ENCODE assay signal across 8 cellular contexts in the genomic region with DNA sequence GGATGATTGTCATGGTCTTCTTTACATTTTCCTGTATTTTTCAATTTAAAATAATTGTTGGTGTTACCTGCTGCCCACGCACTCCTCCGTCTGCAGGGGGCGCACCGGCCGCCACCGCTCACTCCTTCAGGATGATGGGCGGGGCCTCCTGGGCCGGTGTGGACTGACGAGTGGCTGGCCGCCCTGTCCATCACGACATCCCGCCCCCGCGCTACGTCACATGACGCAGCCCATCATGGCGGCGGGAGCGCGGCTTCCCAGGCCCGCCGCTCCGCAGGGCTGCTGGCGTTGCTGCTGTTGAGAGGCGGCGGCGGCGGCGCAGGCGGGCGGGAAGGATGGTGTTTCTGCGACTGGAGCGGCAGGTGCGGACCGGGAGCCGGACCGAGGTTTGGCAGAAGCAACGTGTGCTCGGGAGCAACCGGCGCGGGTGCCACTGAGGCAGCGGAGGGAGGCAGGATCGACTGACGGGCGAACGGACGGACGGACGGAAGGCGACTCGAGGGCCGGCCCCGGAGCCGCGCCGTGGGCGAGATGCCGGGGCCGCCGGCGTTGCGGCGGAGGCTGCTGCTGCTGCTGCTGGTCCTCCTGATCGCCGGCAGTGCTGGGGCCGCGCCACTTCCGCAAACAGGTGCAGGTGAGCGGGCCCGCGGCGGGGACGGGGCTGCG. TPM values are rescaled to one million over a fixed set of nuclear protein-coding genes. Genes with fewer than 3 reads are reported as not detected.
DNase-seq lines count a peak whose midpoint lies in the region; ATAC-seq and TF ChIP-seq lines count a peak whose summit lies in the region.

TSS of gene LMTK2 (plus strand) at position 216 of the 666 bp plus-strand sequence. CDS start at position 532, 316 bp downstream.

- intact Hi-C loops in colonic mucosa (cut with DNase I) = loop anchor here (5.0 kb wide), 1 partner anchor 61 kb away; no protein-coding TSS in a partner anchor
- intact Hi-C loops in left colon (cut with DNase I, micrococcal nuclease) = loop anchor here in 1 of 2 donors (5.0 kb wide), 1 partner anchor 61 kb away; no protein-coding TSS in a partner anchor

- DNase-seq in BJ (ENCODE audit: low read depth) (peak; percentile 38), NCI-H510A treated with DMSO at 0.1 percent for 48 hours (lab: John Stamatoyannopoulos, UW) (peak; percentile 73), colonic mucosa (peak; percentile 95), left colon (peak; percentile 89 to 99)
- peak; percentile 97 to 98 for DNase-seq in activated CD4-positive, alpha-beta T cell treated with anti-CD3 and anti-CD28 coated beads for 4 hours
- peak; percentile 95 for DNase-seq in stimulated activated CD4-positive, alpha-beta T cell treated with anti-CD3 and anti-CD28 coated beads, Interleukin-1b, Interleukin-23, amount 100 ng/mL, for 48 hours

- CTCF ChIA-PET in BJ (lab: Yijun Ruan, JAX) = interaction anchor here (0.9 to 3.8 kb wide), 13 partner anchors 9 to 85 kb away, joined by 3 to 102 read pairs (median 6); no protein-coding TSS in a partner anchor

- H3K27ac ChIP-seq in colonic mucosa = peak within 1 kb of the TSS; percentile 88

- peaks cover 15% of the 10 kb centered on the region for H3K4me1 ChIP-seq in colonic mucosa

- H3K27me3 ChIP-seq in BJ (ENCODE audit: control insufficient read depth, insufficient read depth, low read length) (no peaks in the 10 kb centered on the region), colonic mucosa (no peaks in the 10 kb centered on the region)

- ATAC-seq in HG03439 (IDR thresholded peaks at IDR 0.05; ENCODE audit: unreplicated experiment) (peak; percentile 99), left colon (peak; percentile 91)

- TF ChIP-seq POLR2A in GM19193 (IDR thresholded peaks at IDR 0.05; ENCODE audit: extremely low read depth, insufficient read depth, insufficient read length) = peak; percentile 89

- POLR2A ChIA-PET in BJ (lab: Charles Lee) = no interaction called here

- peak within 1 kb of the TSS; percentile 72 to 97 for H3K9ac ChIP-seq in colonic mucosa (ENCODE audit: low read depth in 2 of 2, low read length in 2 of 2)

- H3K4me3 ChIP-seq in BJ (ENCODE audit: low read depth, low read length) = peak within 1 kb of the TSS; percentile 89
- peak within 1 kb of the TSS; percentile 98 for H3K4me3 ChIP-seq in colonic mucosa

- H3K36me3 ChIP-seq in BJ (ENCODE audit: control insufficient read depth, insufficient read depth, low read length) (no peaks in the 10 kb centered on the region), colonic mucosa (no peaks in the 10 kb centered on the region)

- TF ChIP-seq CTCF in BJ (IDR thresholded peaks at IDR 0.05; ENCODE audit: insufficient read depth, low read depth, low read length) = peak; percentile 96
- TF ChIP-seq CTCF in colonic mucosa (IDR thresholded peaks at IDR 0.05) = peak; percentile 89

- no peaks in the 10 kb centered on the region for H3K9me3 ChIP-seq in colonic mucosa

RNA-seq across cellular contexts. Expression of gene LMTK2, which starts in this region (rescaled TPM):
- 3.0 and 3.8 TPM in 2 replicates for polyA plus RNA-seq in BJ (2011; rRNA removed)
- 7.2 and 7.7 TPM in 2 replicates for polyA minus RNA-seq in BJ (2011; rRNA and poly(A)+ RNA removed)
- total RNA-seq in colonic mucosa (10 to 100 TPM; 37.2 to 61.2 TPM), left colon (10 to 100 TPM; 51.4 to 52.0 TPM)

Comparison
In these comparisons a context has a peak if more than half of its experiments do, and no peak if none do; other contexts are left out.
1. Peak in every context shown above with its lines: DNase-seq, ATAC-seq, H3K4me3 ChIP-seq and H3K27ac ChIP-seq.
2. DNase-seq: peak in every context shown above with its lines; median percentile 98 in activated CD4-positive, alpha-beta T cell treated with anti-CD3 and anti-CD28 coated beads for 4 hours; 95 in colonic mucosa; 95 in stimulated activated CD4-positive, alpha-beta T cell treated with anti-CD3 and anti-CD28 coated beads, Interleukin-1b, Interleukin-23, amount 100 ng/mL, for 48 hours; 94 in left colon; 73 in NCI-H510A treated with DMSO at 0.1 percent for 48 hours; 38 in BJ.